In genomic region chr10:94397549-94398370, GRCh38 we compare ENCODE assay signal across 11 cellular contexts. TPM values are rescaled to one million over a fixed set of nuclear protein-coding genes. Genes with fewer than 3 reads are reported as not detected.
DNase-seq lines count a peak whose midpoint lies in the region; TF ChIP-seq lines count a peak whose summit lies in the region.
"Had no signal": no experiment of that assay in that cellular context is flagged by ENCODE, and none has a peak within 500 bp of the region (broad histone marks: within the 10 kb centered on the region; RNA-seq: fewer than 3 reads in every experiment).

No MANE protein-coding gene starts in this region.

- DNase-seq in ELF-1 (ENCODE audit: low read depth, low spot score) (peak; percentile 3), M059J (ENCODE audit: low read depth) (peak; percentile 91), chondrocyte (ENCODE audit: low spot score) (no peak), retinal pigment epithelial cell (ENCODE audit: low read depth) (peak; percentile 72), NCI-H526 treated with DMSO at 0.1 percent for 48 hours (lab: John Stamatoyannopoulos, UW) (no peak), cerebellar nuclear complex (lab: John Stamatoyannopoulos, UW) (no peak), prostate gland (ENCODE audit: low spot score) (no peak)
- DNase-seq: activated T-cell treated with anti-CD3 and anti-CD28 coated beads, Interleukin-2, amount 50 U/mL, for 4 hours; aorta; T-cell had no signal

- H3K27me3 Mint-ChIP-seq in chondrocyte (ENCODE audit: low read depth) = no peaks in the 10 kb centered on the region

- no peak overlapping the region for H3K27ac ChIP-seq in prostate gland

- H3K27me3 ChIP-seq in prostate gland (replicated peaks; ENCODE audit: insufficient read depth) = no peaks in the 10 kb centered on the region

- H3K36me3 ChIP-seq in prostate gland = no peaks in the 10 kb centered on the region

- TF ChIP-seq CTCF in chondrocyte (IDR thresholded peaks at IDR 0.05) (no peak), retinal pigment epithelial cell (conservative IDR thresholded peaks at IDR 0.05; ENCODE audit: low read depth, low read length) (no peak), prostate gland (IDR thresholded peaks at IDR 0.05) (no peak)

- TF ChIP-seq POLR2A in prostate gland (IDR thresholded peaks at IDR 0.05) = no peak

- H3K36me3 Mint-ChIP-seq in chondrocyte (ENCODE audit: low read depth) = no peaks in the 10 kb centered on the region
- H3K36me3 Mint-ChIP-seq: T-cell had no signal

- peak overlapping the region; percentile 41 for H3K27ac Mint-ChIP-seq in chondrocyte (ENCODE audit: unreplicated experiment)
- H3K27ac Mint-ChIP-seq: nephron, T-cell had no signal

- intact Hi-C loops in prostate gland (cut with DNase I) = no loop called here

- no peaks in the 10 kb centered on the region for H3K9me3 Mint-ChIP-seq in chondrocyte (ENCODE audit: low read depth)
- H3K9me3 Mint-ChIP-seq: activated T-cell treated with anti-CD3 and anti-CD28 coated beads, Interleukin-2, amount 50 U/mL, for 4 hours; nephron had no signal

- H3K4me1 Mint-ChIP-seq in chondrocyte (ENCODE audit: low read depth) = peaks cover 19% of the 10 kb centered on the region
- H3K4me1 Mint-ChIP-seq: nephron had no signal

- H3K4me3 Mint-ChIP-seq in chondrocyte (ENCODE audit: unreplicated experiment) = no peak overlapping the region
- H3K4me3 Mint-ChIP-seq: activated T-cell treated with anti-CD3 and anti-CD28 coated beads, Interleukin-2, amount 50 U/mL, for 4 hours; nephron; T-cell had no signal

- no peaks in the 10 kb centered on the region for H3K4me1 ChIP-seq in prostate gland (replicated peaks)

- H3K4me3 ChIP-seq in retinal pigment epithelial cell (ENCODE audit: low read length) = no peak overlapping the region
- no peak overlapping the region for H3K4me3 ChIP-seq in prostate gland

- H3K9me3 ChIP-seq in prostate gland = no peaks in the 10 kb centered on the region

- 42% methylated on average over 12 of the region's 12 CpGs for WGBS in prostate gland

RNA-seq across cellular contexts. Expression of gene TBC1D12, which starts 4.6 kb away (rescaled TPM):
- 2.3 and 10.7 TPM in 2 replicates for total RNA-seq in M059J (2014; rRNA removed; shearing (Covaris generic))
- total RNA-seq in chondrocyte (23.2 to 38.4 TPM (median 26.3 TPM) in 3 replicates), prostate gland (10 to 100 TPM; 13.8 to 22.3 TPM)

RNA-seq across cellular contexts. Expression of gene NOC3L, which starts 35.0 kb away (rescaled TPM):
- total RNA-seq in M059J (2014; rRNA removed; shearing (Covaris generic)) = 21.8 and 29.6 TPM in 2 replicates
- total RNA-seq in chondrocyte = 13.7 to 20.5 TPM (median 15.3 TPM) in 3 replicates
- 10 to 100 TPM; 15.6 to 15.8 TPM for total RNA-seq in prostate gland

Comparison
In these comparisons a context has a peak if more than half of its experiments do, and no peak if none do; other contexts are left out.
1. DNase-seq: peak in ELF-1 (single experiment), M059J (single experiment) and retinal pigment epithelial cell (single experiment); none in chondrocyte (single experiment), NCI-H526 treated with DMSO at 0.1 percent for 48 hours (single experiment), cerebellar nuclear complex (0 of 2) and prostate gland (single experiment).